In the genomic region with DNA sequence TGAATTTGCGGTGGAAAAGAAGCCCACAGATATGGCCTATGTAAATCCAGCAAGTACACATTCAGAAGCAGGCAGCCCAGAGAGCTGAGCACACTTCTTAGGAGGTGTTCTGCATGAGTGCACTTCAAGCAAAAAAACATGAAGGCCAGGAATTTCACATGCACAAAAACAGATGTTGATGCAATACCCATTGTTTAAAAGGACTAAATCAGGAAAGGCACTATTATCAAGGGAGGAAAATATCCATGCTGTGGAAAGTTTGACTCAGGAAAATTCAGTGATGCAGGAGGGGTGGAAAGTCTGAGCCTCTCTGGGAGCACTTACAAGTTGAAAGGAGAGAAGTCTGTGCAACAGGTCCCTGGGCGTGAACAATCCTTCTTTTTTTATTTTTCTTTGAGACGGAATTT, we compare ENCODE assay signal across 15 cellular contexts. TPM values are rescaled to one million over a fixed set of nuclear protein-coding genes. Genes with fewer than 3 reads are reported as not detected.
DNase-seq lines count a peak whose midpoint lies in the region; ATAC-seq and TF ChIP-seq lines count a peak whose summit lies in the region.
"Had no signal": no experiment of that assay in that cellular context is flagged by ENCODE, and none has a peak within 500 bp of the region (broad histone marks: within the 10 kb centered on the region; RNA-seq: fewer than 3 reads in every experiment).

No MANE protein-coding gene starts in this region.

- H3K4me1 Mint-ChIP-seq in WTC11: 0 out of 2 replicates have a peak, but pooled peaks cover 4% of the 10 kb centered on the region
- no peaks in the 10 kb centered on the region for H3K4me1 Mint-ChIP-seq in CD4-positive, alpha-beta T cell (ENCODE audit: low read depth)

- no peaks in the 10 kb centered on the region for H3K27me3 Mint-ChIP-seq in WTC11 (ENCODE audit: low read depth)
- H3K27me3 Mint-ChIP-seq in CD4-positive, alpha-beta T cell: no peaks in the 10 kb centered on the region

- no peak overlapping the region for H3K9ac ChIP-seq in GM23248

- intact Hi-C loops in CD4-positive, alpha-beta T cell (cut with DNase I, micrococcal nuclease): no loop called here

- POLR2A ChIA-PET in WTC11 (lab: Charles Lee): no interaction called here
- POLR2A ChIA-PET in CD4-positive, alpha-beta T cell (lab: Charles Lee): no interaction called here

- no peak for TF ChIP-seq EP300 in gastroesophageal sphincter (IDR thresholded peaks at IDR 0.05)

- no peak for TF ChIP-seq POLR2A in gastroesophageal sphincter (IDR thresholded peaks at IDR 0.05)

- H3K4me3 ChIP-seq in GM23248 (no peak overlapping the region), gastroesophageal sphincter (no peak overlapping the region)

- no peaks in the 10 kb centered on the region for H3K9me3 Mint-ChIP-seq in WTC11
- H3K9me3 Mint-ChIP-seq in CD4-positive, alpha-beta T cell: no peaks in the 10 kb centered on the region

- WGBS in GM23248 (ENCODE audit: low coverage in 1 of 2, low lambda C conversion rate in 2 of 2, missing lambda C conversion rate in 2 of 2), 2 experiments: 32 to 37% methylated on average over 3 of the region's 3 CpGs
- 53 to 56% methylated on average over 2 to 3 of the region's 3 CpGs for WGBS in gastroesophageal sphincter (ENCODE audit: low coverage in 1 of 2), 2 donors

- no peaks in the 10 kb centered on the region for H3K9me2 ChIP-seq in GM23248 (ENCODE audit: insufficient read depth)

- no peaks in the 10 kb centered on the region for H3K9me3 ChIP-seq in GM23248 (ENCODE audit: low read depth)
- H3K9me3 ChIP-seq in gastroesophageal sphincter: no peaks in the 10 kb centered on the region
- H3K9me3 ChIP-seq in CD4-positive, alpha-beta T cell (ENCODE audit: control insufficient read depth, low read length): no peaks in the 10 kb centered on the region
- H3K9me3 ChIP-seq: neutrophil had no signal

- H3F3A ChIP-seq in GM23248 (ENCODE audit: insufficient read depth): no peaks in the 10 kb centered on the region

- H3K4me3 Mint-ChIP-seq in WTC11: no peak overlapping the region
- no peak overlapping the region for H3K4me3 Mint-ChIP-seq in CD4-positive, alpha-beta T cell

- DNase-seq in GM23248 (peak; percentile 45), WTC11 (ENCODE audit: low spot score) (no peak), pulmonary artery endothelial cell (ENCODE audit: low read depth, low spot score) (peak; percentile 74), NCI-H82 (lab: John Stamatoyannopoulos, UW) (no peak), NCI-H1930 (lab: John Stamatoyannopoulos, UW) (no peak), activated T-cell treated with anti-CD3 and anti-CD28 coated beads for 4 hours (no peak)
- no peak for DNase-seq in CD4-positive, alpha-beta T cell
- DNase-seq: activated CD8-positive, alpha-beta memory T cell treated with anti-CD3 and anti-CD28 coated beads, Interleukin-2, amount 50 U/mL, for 48 hours; brain microvascular endothelial cell; erythroblast; islet precursor cell; stimulated activated CD4-positive, alpha-beta T cell treated with anti-CD3 and anti-CD28 coated beads, Interleukin-1b, Interleukin-23, amount 100 ng/mL, for 48 hours; stimulated activated naive CD4-positive, alpha-beta T cell treated with Interleukin-2 at 50 U/mL for 16 hours had no signal

- H3K27me3 ChIP-seq in GM23248 (replicated peaks; ENCODE audit: insufficient read depth) (no peaks in the 10 kb centered on the region), gastroesophageal sphincter (peaks cover 18% of the 10 kb centered on the region)
- no peaks in the 10 kb centered on the region for H3K27me3 ChIP-seq in CD4-positive, alpha-beta T cell (ENCODE audit: control insufficient read depth, insufficient read depth, low read length)
- H3K27me3 ChIP-seq: brain microvascular endothelial cell had no signal

- H4K20me1 ChIP-seq in GM23248 (ENCODE audit: insufficient read depth): no peaks in the 10 kb centered on the region

- H3K27ac ChIP-seq in GM23248: no peak overlapping the region
- H3K27ac ChIP-seq in gastroesophageal sphincter: peak overlapping the region in 3 of 4 donors; percentile 17 to 46 (median 41)
- H3K27ac ChIP-seq in CD4-positive, alpha-beta T cell (ENCODE audit: low read depth, low read length): no peak overlapping the region
- H3K27ac ChIP-seq: brain microvascular endothelial cell, neutrophil had no signal

- CTCF ChIA-PET in WTC11 (lab: Charles Lee): interaction anchor here (0.9 to 1.8 kb wide), 2 partner anchors 19 to 35 kb away, joined by 5 to 6 read pairs; no protein-coding TSS in a partner anchor
- CTCF ChIA-PET in CD4-positive, alpha-beta T cell (lab: Charles Lee): interaction anchor here (0.7 kb wide), 1 partner anchor 672 kb away, joined by 3 read pairs; no protein-coding TSS in a partner anchor

- H3K36me3 ChIP-seq in GM23248 (ENCODE audit: low read depth) (no peaks in the 10 kb centered on the region), gastroesophageal sphincter (no peaks in the 10 kb centered on the region)
- H3K36me3 ChIP-seq: brain microvascular endothelial cell, neutrophil had no signal

- no peaks in the 10 kb centered on the region for H3K79me2 ChIP-seq in GM23248 (ENCODE audit: insufficient read depth)

- H3K4me2 ChIP-seq in GM23248 (ENCODE audit: unreplicated experiment): no peak overlapping the region

- H3K27ac Mint-ChIP-seq in WTC11: peak overlapping the region; percentile 37; the same call in 1 of the 2 replicates
- no peak overlapping the region for H3K27ac Mint-ChIP-seq in CD4-positive, alpha-beta T cell

- no peaks in the 10 kb centered on the region for H3K4me1 ChIP-seq in GM23248 (ENCODE audit: insufficient read depth)
- H3K4me1 ChIP-seq in gastroesophageal sphincter: no peaks in the 10 kb centered on the region

- TF ChIP-seq CTCF in WTC11 (IDR thresholded peaks at IDR 0.05) (no peak), gastroesophageal sphincter (IDR thresholded peaks at IDR 0.05) (no peak)
- TF ChIP-seq CTCF in CD4-positive, alpha-beta T cell (IDR thresholded peaks at IDR 0.05): no peak

- no peak overlapping the region for H2AFZ ChIP-seq in GM23248

- H3K36me3 Mint-ChIP-seq in WTC11: no peaks in the 10 kb centered on the region
- H3K36me3 Mint-ChIP-seq in CD4-positive, alpha-beta T cell (ENCODE audit: low read depth): no peaks in the 10 kb centered on the region

- ATAC-seq in WTC11 (no peak), gastroesophageal sphincter (peak; percentile 67)
- no peak for ATAC-seq in CD4-positive, alpha-beta T cell (ENCODE audit: poor library complexity)

- in situ Hi-C loops in GM23248 (cut with MboI): no loop called here

TF ChIP-seq in WTC11, 78 proteins besides CTCF, POLR2A, EP300 and RAD21 (continues in another document):
- TF ChIP-seq HMGA2 (CRISPR knock-in tag; IDR thresholded peaks at IDR 0.05) (no peak), SMAD3 (CRISPR knock-in tag; IDR thresholded peaks at IDR 0.05; ENCODE audit: borderline replicate concordance) (no peak), ZBTB21 (CRISPR knock-in tag; IDR thresholded peaks at IDR 0.05; ENCODE audit: borderline replicate concordance) (no peak), E2F1 (CRISPR knock-in tag; IDR thresholded peaks at IDR 0.05) (no peak), TCF7 (CRISPR knock-in tag; IDR thresholded peaks at IDR 0.05; ENCODE audit: low read depth) (no peak)
- TF ChIP-seq, protein P1, sequence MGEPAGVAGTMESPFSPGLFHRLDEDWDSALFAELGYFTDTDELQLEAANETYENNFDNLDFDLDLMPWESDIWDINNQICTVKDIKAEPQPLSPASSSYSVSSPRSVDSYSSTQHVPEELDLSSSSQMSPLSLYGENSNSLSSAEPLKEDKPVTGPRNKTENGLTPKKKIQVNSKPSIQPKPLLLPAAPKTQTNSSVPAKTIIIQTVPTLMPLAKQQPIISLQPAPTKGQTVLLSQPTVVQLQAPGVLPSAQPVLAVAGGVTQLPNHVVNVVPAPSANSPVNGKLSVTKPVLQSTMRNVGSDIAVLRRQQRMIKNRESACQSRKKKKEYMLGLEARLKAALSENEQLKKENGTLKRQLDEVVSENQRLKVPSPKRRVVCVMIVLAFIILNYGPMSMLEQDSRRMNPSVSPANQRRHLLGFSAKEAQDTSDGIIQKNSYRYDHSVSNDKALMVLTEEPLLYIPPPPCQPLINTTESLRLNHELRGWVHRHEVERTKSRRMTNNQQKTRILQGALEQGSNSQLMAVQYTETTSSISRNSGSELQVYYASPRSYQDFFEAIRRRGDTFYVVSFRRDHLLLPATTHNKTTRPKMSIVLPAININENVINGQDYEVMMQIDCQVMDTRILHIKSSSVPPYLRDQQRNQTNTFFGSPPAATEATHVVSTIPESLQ (CRISPR knock-in tag; IDR thresholded peaks at IDR 0.05): no peak
- TF ChIP-seq, protein P2, sequence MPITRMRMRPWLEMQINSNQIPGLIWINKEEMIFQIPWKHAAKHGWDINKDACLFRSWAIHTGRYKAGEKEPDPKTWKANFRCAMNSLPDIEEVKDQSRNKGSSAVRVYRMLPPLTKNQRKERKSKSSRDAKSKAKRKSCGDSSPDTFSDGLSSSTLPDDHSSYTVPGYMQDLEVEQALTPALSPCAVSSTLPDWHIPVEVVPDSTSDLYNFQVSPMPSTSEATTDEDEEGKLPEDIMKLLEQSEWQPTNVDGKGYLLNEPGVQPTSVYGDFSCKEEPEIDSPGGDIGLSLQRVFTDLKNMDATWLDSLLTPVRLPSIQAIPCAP (CRISPR knock-in tag; IDR thresholded peaks at IDR 0.05): no peak

RNA-seq across cellular contexts. Expression of gene CARS1, which starts 15.8 kb away (rescaled TPM):
- 111 and 125 TPM in 2 replicates for total RNA-seq in GM23248 (2014; rRNA removed; shearing (Covaris generic))
- polyA plus RNA-seq in GM23248 (2016; fragmentation: Nextera tagmentation; extraction: Ambion mirVana): 115 and 120 TPM in 2 replicates
- total RNA-seq in WTC11 (2021) (57.9 to 92.0 TPM (median 62.0 TPM) in 3 replicates), gastroesophageal sphincter (10 to 100 TPM; 29.1 to 41.5 (median 31.2) TPM), pulmonary artery endothelial cell (49.8 and 67.5 TPM in 2 replicates)
- 10 to 100 TPM; 24.1 to 25.2 TPM for total RNA-seq in CD4-positive, alpha-beta T cell

Comparison
In these comparisons a context has a peak if more than half of its experiments do, and no peak if none do; other contexts are left out.
1. DNase-seq: peak in GM23248 (single experiment) and pulmonary artery endothelial cell (single experiment); none in WTC11 (single experiment), NCI-H82 (single experiment), NCI-H1930 (0 of 2), activated T-cell treated with anti-CD3 and anti-CD28 coated beads for 4 hours (single experiment) and CD4-positive, alpha-beta T cell (0 of 10).
2. H3K27ac ChIP-seq: peak in gastroesophageal sphincter (3 of 4); none in GM23248 (single experiment) and CD4-positive, alpha-beta T cell (single experiment).